ENCODE assay signal across 8 cellular contexts in genomic region chr16:3188675-3188924, GRCh38. TPM values are rescaled to one million over a fixed set of nuclear protein-coding genes. Genes with fewer than 3 reads are reported as not detected.
DNase-seq lines count a peak whose midpoint lies in the region; ATAC-seq and TF ChIP-seq lines count a peak whose summit lies in the region.

No MANE protein-coding gene starts in this region.

- H3K27ac ChIP-seq in spleen, result peak overlapping the region in 1 of 8 donors; percentile 31

- H3K9me3 ChIP-seq in spleen, result peaks cover 0 to 21% (median 0%) of the 10 kb centered on the region in 8 donors

- intact Hi-C loops in spleen (cut with DNase I; ENCODE audit: low total_unique reads), result no loop called here
- intact Hi-C loops in posterior cingulate gyrus (cut with DNase I), result no loop called here

- H3K27ac Mint-ChIP-seq in activated T-cell treated with anti-CD3 and anti-CD28 coated beads, Interleukin-2, amount 50 U/mL, for 72 hours, result peak overlapping the region; percentile 95

- peaks cover 28 to 100% (median 97%) of the 10 kb centered on the region in 7 donors for H3K27me3 ChIP-seq in spleen (replicated peaks in 1 of 7)

- TF ChIP-seq CTCF in WI38 (IDR thresholded peaks at IDR 0.05; ENCODE audit: low read depth, low read length), result no peak
- no peak for TF ChIP-seq CTCF in foreskin fibroblast (IDR thresholded peaks at IDR 0.05; ENCODE audit: low read depth, low read length)
- no peak for TF ChIP-seq CTCF in spleen (IDR thresholded peaks at IDR 0.05 in 8 of 11, conservative IDR thresholded peaks at IDR 0.05 in 3 of 11)
- TF ChIP-seq CTCF in GM10266 (IDR thresholded peaks at IDR 0.05; ENCODE audit: control insufficient read depth, insufficient read depth, low read depth, missing control alignments), result no peak

- H3K4me3 ChIP-seq in WI38 (ENCODE audit: low read depth, low read length) (peak overlapping the region; percentile 69), foreskin fibroblast (ENCODE audit: low read depth in 1 of 2, low read length in 2 of 2) (peak overlapping the region; percentile 48 to 51), spleen (peak overlapping the region in 5 of 8 donors; percentile 11 to 54 (median 18))

- H3K4me1 ChIP-seq in spleen, result peaks cover 19 to 45% (median 30%) of the 10 kb centered on the region in 6 donors

- DNase-seq in activated T-cell treated with anti-CD3 and anti-CD28 coated beads, Interleukin-2, amount 50 U/mL, for 72 hours, result no peak
- DNase-seq in activated T-cell treated with anti-CD3 and anti-CD28 coated beads for 4 hours, result no peak
- no peak for DNase-seq in foreskin fibroblast
- DNase-seq in spleen, result no peak
- no peak for DNase-seq in GM10266 (ENCODE audit: extremely low spot score)
- DNase-seq in AG20443 (ENCODE audit: low spot score), result no peak
- DNase-seq in posterior cingulate gyrus, result no peak

- H3K9me3 Mint-ChIP-seq in activated T-cell treated with anti-CD3 and anti-CD28 coated beads, Interleukin-2, amount 50 U/mL, for 72 hours, result no peaks in the 10 kb centered on the region

- H3K27me3 Mint-ChIP-seq in activated T-cell treated with anti-CD3 and anti-CD28 coated beads, Interleukin-2, amount 50 U/mL, for 72 hours (ENCODE audit: low read depth), result peaks cover 61% of the 10 kb centered on the region

- peak overlapping the region; percentile 92 to 99 for H3K4me3 Mint-ChIP-seq in activated T-cell treated with anti-CD3 and anti-CD28 coated beads, Interleukin-2, amount 50 U/mL, for 72 hours

- peaks cover 64% of the 10 kb centered on the region for H3K4me1 Mint-ChIP-seq in activated T-cell treated with anti-CD3 and anti-CD28 coated beads, Interleukin-2, amount 50 U/mL, for 72 hours (ENCODE audit: low read depth)

- WGBS in spleen, 5 donors, result 2 to 5% (median 3%) methylated on average over 10 to 13 of the region's 13 CpGs

- ATAC-seq in activated T-cell treated with anti-CD3 and anti-CD28 coated beads, Interleukin-2, amount 50 U/mL, for 72 hours (replicated peaks in 1 of 2), result no peak

- no peaks in the 10 kb centered on the region for H3K36me3 ChIP-seq in spleen

- peaks cover 8 to 10% of the 10 kb centered on the region in 2 donors for H3K36me3 Mint-ChIP-seq in activated T-cell treated with anti-CD3 and anti-CD28 coated beads, Interleukin-2, amount 50 U/mL, for 72 hours (ENCODE audit: insufficient read depth in 2 of 2)

- TF ChIP-seq POLR2A in spleen (IDR thresholded peaks at IDR 0.05), result no peak

RNA-seq across cellular contexts. Expression of gene OR1F1, which starts 0.6 kb away (rescaled TPM):
- total RNA-seq in activated T-cell treated with anti-CD3 and anti-CD28 coated beads, Interleukin-2, amount 50 U/mL, for 72 hours, result under 1 TPM in 1 of 2 donors, not detected in 1; 0.35 TPM
- not detected for total RNA-seq in spleen
- not detected for polyA plus RNA-seq in spleen

RNA-seq across cellular contexts. Expression of gene ZNF200, which starts 46.4 kb away (rescaled TPM):
- total RNA-seq in activated T-cell treated with anti-CD3 and anti-CD28 coated beads, Interleukin-2, amount 50 U/mL, for 72 hours, result 10 to 100 TPM; 14.8 to 15.5 TPM
- total RNA-seq in spleen, result 10 to 100 TPM; 14.2 to 24.4 (median 15.4) TPM
- polyA plus RNA-seq in spleen, result 1 to 10 TPM; 4.2 to 6.3 (median 4.8) TPM

RNA-seq across cellular contexts. Expression of gene ZNF213, which starts 53.8 kb away (rescaled TPM):
- total RNA-seq in activated T-cell treated with anti-CD3 and anti-CD28 coated beads, Interleukin-2, amount 50 U/mL, for 72 hours, result 10 to 100 TPM; 12.2 to 16.3 TPM
- 10 to 100 TPM in 1 of 7 donors, 1 to 10 TPM in 6; 6.8 to 11.4 (median 7.9) TPM for total RNA-seq in spleen
- 1 to 10 TPM; 2.4 to 5.9 (median 2.9) TPM for polyA plus RNA-seq in spleen

Comparison
In these comparisons a context has a peak if more than half of its experiments do, and no peak if none do; other contexts are left out.
1. H3K4me3 ChIP-seq: peak in every context shown above with its lines; median percentile 69 in WI38; 50 in foreskin fibroblast; 18 in spleen.